ENCODE assay signal across 1 cellular context in the genomic region with DNA sequence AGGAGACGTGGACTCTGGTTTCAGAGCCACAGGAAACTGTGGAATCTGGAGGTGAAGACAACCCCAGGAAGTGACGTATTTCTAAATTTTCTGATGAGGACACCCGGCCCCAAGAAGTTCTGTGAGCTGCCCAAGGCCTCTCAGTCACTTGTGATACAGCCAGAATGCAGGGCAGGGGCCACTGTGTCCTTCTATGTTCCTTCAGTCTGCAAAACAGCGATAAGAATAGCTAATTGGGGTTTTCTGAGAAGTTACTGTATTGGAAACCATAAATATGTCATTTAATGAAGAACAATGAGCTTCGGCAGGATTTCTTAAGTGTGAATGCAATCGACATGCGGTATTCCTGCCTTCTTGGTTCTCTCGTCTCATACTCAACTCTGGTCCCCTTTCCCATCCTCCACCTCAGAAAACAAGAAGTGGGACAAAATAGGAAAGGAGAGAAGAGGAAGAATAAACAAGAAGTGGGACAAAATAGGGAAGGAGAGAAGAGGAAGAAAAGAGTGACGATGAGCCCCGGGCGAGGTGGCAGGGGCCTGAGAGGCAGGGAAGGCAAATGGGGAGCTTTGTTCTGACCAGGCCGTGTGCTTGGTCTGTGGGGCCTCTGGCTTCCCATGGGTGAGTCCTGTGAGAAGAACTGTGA.
TF ChIP-seq lines count a peak whose summit lies in the region.

No MANE protein-coding gene starts in this region.

TF ChIP-seq in WTC11, 78 proteins besides CTCF, POLR2A, EP300 and RAD21 (continued from another document):
- no peak for TF ChIP-seq PRDM15 (CRISPR knock-in tag; IDR thresholded peaks at IDR 0.05)
- TF ChIP-seq ZNF138 (CRISPR knock-in tag; conservative IDR thresholded peaks at IDR 0.05): no peak
